Comparison of ENCODE assay signal across 9 cellular contexts in genomic region chr1:77361621-77362020, GRCh38.
"Had no signal": no experiment of that assay in that cellular context is flagged by ENCODE, and none has a peak within 500 bp of the region (broad histone marks: within the 10 kb centered on the region; RNA-seq: fewer than 3 reads in every experiment).

No MANE protein-coding gene starts in this region.

- H3K4me1 ChIP-seq: HAP-1 had no signal

- H3K27ac ChIP-seq: GM23248 had no signal

- DNase-seq: GM23248, GOT3, H7, H9, HCEC 1CT, HFFc6 had no signal

- ATAC-seq: GM23338, HCT116 had no signal

- H3K9me3 ChIP-seq: HAP-1 had no signal

- H3K27ac Mint-ChIP-seq: GM23338, H9, HFFc6 had no signal

- H3K4me2 ChIP-seq: GM23338 had no signal

- H3K4me3 ChIP-seq: GM23248, GM23338, HAP-1 had no signal

- H3K4me1 Mint-ChIP-seq: GM23338, H9 had no signal

- H3K4me3 Mint-ChIP-seq: GM23338, H9, HFFc6 had no signal

- H2AFZ ChIP-seq: GM23248, GM23338 had no signal

- H3K36me3 ChIP-seq: HAP-1 had no signal

- H3K9me3 Mint-ChIP-seq: GM23338, H9, HFFc6 had no signal

- H3K9ac ChIP-seq: GM23248 had no signal
